Comparison of ENCODE assay signal across 20 cellular contexts in genomic region chr12:22474970-22475720, GRCh38.
DNase-seq lines count a peak whose midpoint lies in the region; ATAC-seq and TF ChIP-seq lines count a peak whose summit lies in the region.
"Had no signal": no experiment of that assay in that cellular context is flagged by ENCODE, and none has a peak within 500 bp of the region (broad histone marks: within the 10 kb centered on the region; RNA-seq: fewer than 3 reads in every experiment).

No MANE protein-coding gene starts in this region.

- TF ChIP-seq POLR2A in IMR-90 (IDR thresholded peaks at IDR 0.05; ENCODE audit: low read depth, low read length) (no peak), heart left ventricle (IDR thresholded peaks at IDR 0.05) (no peak), esophagus squamous epithelium (IDR thresholded peaks at IDR 0.05) (no peak)

- H3K4me3 ChIP-seq in IMR-90 (ENCODE audit: insufficient read depth, low read depth, low read length) (no peak overlapping the region), heart left ventricle (no peak overlapping the region), esophagus squamous epithelium (no peak overlapping the region)
- H3K4me3 ChIP-seq: GM12878, GM23248 had no signal

- ATAC-seq in IMR-90 (ENCODE audit: low read depth): no peak
- no peak for ATAC-seq in GM18517 (IDR thresholded peaks at IDR 0.05; ENCODE audit: unreplicated experiment)
- ATAC-seq in heart left ventricle: no peak
- ATAC-seq: GM12878, T-helper 17 cell had no signal

- DNase-seq in IMR-90 (no peak), RKO (ENCODE audit: low spot score) (peak; percentile 29), dermis blood vessel endothelial cell (peak; percentile 2), NCI-H2081 (lab: John Stamatoyannopoulos, UW) (no peak), heart left ventricle (no peak), esophagus squamous epithelium (lab: John Stamatoyannopoulos, UW) (no peak)
- DNase-seq: ACHN; Caco-2; CD4-positive, CD25-positive, alpha-beta regulatory T cell; DMS153; GM23248; KG1; MM.1S; NCI-H1092 treated with DMSO at 0.1 percent for 48 hours; NCI-H187 treated with DMSO at 0.1 percent for 48 hours; SHP77 treated with DMSO at 0.1 percent for 48 hours; T-helper 17 cell had no signal

- no peak overlapping the region for H2BK5ac ChIP-seq in IMR-90 (ENCODE audit: low read depth, low read length, poor library complexity, severe bottlenecking)

- no peak overlapping the region for H3K18ac ChIP-seq in IMR-90 (ENCODE audit: low read depth, low read length)

- TF ChIP-seq RAD21 in IMR-90 (IDR thresholded peaks at IDR 0.05; ENCODE audit: low read length): no peak

- H4K5ac ChIP-seq in IMR-90 (ENCODE audit: low read depth, low read length): no peak overlapping the region

- H2AFZ ChIP-seq in IMR-90 (replicated peaks; ENCODE audit: low read length, poor library complexity): no peak overlapping the region
- H2AFZ ChIP-seq: GM23248 had no signal

- no peak overlapping the region for H2AK9ac ChIP-seq in IMR-90 (replicated peaks; ENCODE audit: low read depth, low read length, poor library complexity)

- CTCF ChIA-PET in IMR-90 (lab: Yijun Ruan, JAX): interaction anchor here (2.7 kb wide), 1 partner anchor 16 kb away, joined by 10 read pairs; no protein-coding TSS in a partner anchor

- peaks cover 4% of the 10 kb centered on the region; the same call in 1 of the 2 replicates for H3K9me1 ChIP-seq in IMR-90 (ENCODE audit: insufficient read depth, low read length)

- H2BK20ac ChIP-seq in IMR-90 (ENCODE audit: low read depth, low read length): no peak overlapping the region

- H3K14ac ChIP-seq in IMR-90 (replicated peaks; ENCODE audit: low read depth, low read length): no peak overlapping the region

- H3K9me3 ChIP-seq in IMR-90 (ENCODE audit: control insufficient read depth, insufficient read depth, low read length) (no peaks in the 10 kb centered on the region), heart left ventricle (no peaks in the 10 kb centered on the region), esophagus squamous epithelium (no peaks in the 10 kb centered on the region)
- H3K9me3 ChIP-seq: Caco-2 had no signal

- in situ Hi-C loops in IMR-90 (cut with MboI; ENCODE audit: low sequenced_read_pairs): no loop called here

- no peak overlapping the region for H3K23ac ChIP-seq in IMR-90 (ENCODE audit: low read depth, low read length)

- no TSS peak for BruUV-seq in IMR-90 (replicated peaks; lab: Mats Ljungman, UMichigan)

- no peaks in the 10 kb centered on the region; a peak in 1 of 4 replicates for H3K79me1 ChIP-seq in IMR-90 (ENCODE audit: low read depth in 1 of 2, low read length in 2 of 2)

- H2BK15ac ChIP-seq in IMR-90 (ENCODE audit: low read depth, low read length): no peak overlapping the region

- no peak overlapping the region for H2AK5ac ChIP-seq in IMR-90 (ENCODE audit: low read depth, low read length)

- H3K4me2 ChIP-seq in IMR-90 (ENCODE audit: low read depth, low read length): no peak overlapping the region

- H4K8ac ChIP-seq in IMR-90 (ENCODE audit: low read depth in 2 of 2, low read length in 2 of 2): no peak overlapping the region

- H4K91ac ChIP-seq in IMR-90 (ENCODE audit: insufficient read depth, low read depth, low read length): no peak overlapping the region

- H3K56ac ChIP-seq in IMR-90 (ENCODE audit: extremely low read depth, insufficient read depth, low read length): no peak overlapping the region

- H3K4ac ChIP-seq in IMR-90 (ENCODE audit: low read depth, low read length): no peak overlapping the region

- H3K27me3 ChIP-seq in IMR-90 (ENCODE audit: control insufficient read depth, insufficient read depth, low read length) (no peaks in the 10 kb centered on the region), heart left ventricle (no peaks in the 10 kb centered on the region), esophagus squamous epithelium (no peaks in the 10 kb centered on the region)

- H3K9ac ChIP-seq in IMR-90 (ENCODE audit: low read depth, low read length): no peak overlapping the region
- H3K9ac ChIP-seq: GM23248 had no signal

- H4K20me1 ChIP-seq in IMR-90 (ENCODE audit: insufficient read depth, low read length): no peaks in the 10 kb centered on the region

- intact Hi-C loops in IMR-90 (cut with micrococcal nuclease) (loop anchor here (5.0 kb wide), 2 partner anchors 42 to 152 kb away; partner anchors contain the start of gene ETNK1), heart left ventricle (cut with DNase I) (no loop called here), esophagus squamous epithelium (cut with DNase I) (no loop called here)

- POLR2A ChIA-PET in IMR-90 (lab: Charles Lee; ENCODE audit: unreplicated experiment): no interaction called here

- dilution Hi-C loops in IMR-90 (cut with HindIII; ENCODE audit: low sequenced_read_pairs, unreplicated experiment): no loop called here

- 0 out of 2 replicates have a peak, but pooled peaks cover 5% of the 10 kb centered on the region for H3K36me3 ChIP-seq in IMR-90 (ENCODE audit: control insufficient read depth, insufficient read depth, low read length)
- H3K36me3 ChIP-seq in heart left ventricle: peaks cover 0 to 73% (median 57%) of the 10 kb centered on the region in 9 donors
- peaks cover 0 to 58% (median 6%) of the 10 kb centered on the region in 3 donors for H3K36me3 ChIP-seq in esophagus squamous epithelium

- H2BK120ac ChIP-seq in IMR-90 (ENCODE audit: low read depth, low read length): no peak overlapping the region

- no peaks in the 10 kb centered on the region; the same call in 1 of the 2 replicates for H3K4me1 ChIP-seq in IMR-90 (ENCODE audit: control insufficient read depth, insufficient read depth, low read length)
- H3K4me1 ChIP-seq in heart left ventricle: peaks cover 0 to 6% (median 0%) of the 10 kb centered on the region in 12 donors
- H3K4me1 ChIP-seq in esophagus squamous epithelium: no peaks in the 10 kb centered on the region
- H3K4me1 ChIP-seq: Caco-2 had no signal

- no peak overlapping the region for H3K27ac ChIP-seq in C4-2B
- H3K27ac ChIP-seq in IMR-90 (ENCODE audit: insufficient read depth, low read length): no peak overlapping the region
- no peak overlapping the region for H3K27ac ChIP-seq in heart left ventricle
- H3K27ac ChIP-seq in esophagus squamous epithelium: no peak overlapping the region
- H3K27ac ChIP-seq: GM23248 had no signal

- TF ChIP-seq CTCF in C4-2B (conservative IDR thresholded peaks at IDR 0.05) (peak; percentile 28), IMR-90 (conservative IDR thresholded peaks at IDR 0.05; ENCODE audit: low read depth, low read length) (no peak), heart left ventricle (IDR thresholded peaks at IDR 0.05) (no peak), esophagus squamous epithelium (IDR thresholded peaks at IDR 0.05) (no peak)

- WGBS in IMR-90 (ENCODE audit: extremely low coverage in 2 of 2, insufficient read length in 1 of 2), 2 experiments: no CpG with 5 or more reads among the region's 5 CpGs
- 87 to 90% (median 89%) methylated on average over 5 of the region's 5 CpGs for WGBS in heart left ventricle, 4 donors
- WGBS in esophagus squamous epithelium, 2 donors: 86 to 89% methylated on average over 5 of the region's 5 CpGs

TF ChIP-seq in IMR-90, 13 proteins besides CTCF, POLR2A, EP300 and RAD21:
- TF ChIP-seq FOS (IDR thresholded peaks at IDR 0.05; ENCODE audit: low read depth, low read length) (no peak), MAFK (IDR thresholded peaks at IDR 0.05; ENCODE audit: low read depth, low read length) (peak; percentile 44)
TF ChIP-seq in IMR-90: peak in this region for 1.

Comparison
In these comparisons a context has a peak if more than half of its experiments do, and no peak if none do; other contexts are left out.
1. DNase-seq: peak in RKO (single experiment) and dermis blood vessel endothelial cell (single experiment); none in IMR-90 (single experiment), NCI-H2081 (0 of 2), heart left ventricle (0 of 5) and esophagus squamous epithelium (single experiment).